Comparison of ENCODE assay signal across 1 cellular context in the genomic region with DNA sequence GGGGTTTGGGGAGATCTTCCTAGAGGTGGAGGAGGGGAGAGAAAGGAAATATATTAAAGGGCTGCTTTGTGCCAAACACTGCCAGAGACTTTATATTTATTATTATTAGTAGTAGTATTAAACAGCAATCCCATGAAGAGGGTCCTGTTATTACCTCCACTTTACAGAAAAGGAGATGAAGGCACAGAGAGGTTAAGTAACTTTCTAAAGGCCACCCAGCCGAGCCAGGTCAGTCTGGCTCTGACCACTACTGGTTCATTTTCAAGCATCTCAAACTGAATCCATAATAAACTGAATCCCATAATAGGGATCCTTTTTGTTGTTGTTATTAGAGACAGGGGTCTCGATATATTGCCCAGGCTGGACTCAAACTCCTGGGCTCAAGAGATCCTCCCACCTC.
TF ChIP-seq lines count a peak whose summit lies in the region.

No MANE protein-coding gene starts in this region.

TF ChIP-seq in HepG2, 621 proteins besides CTCF, POLR2A, EP300 and RAD21:
- TF ChIP-seq CCAR2 (optimal IDR thresholded peaks at IDR 0.05; ENCODE audit: low read depth, low read length) (no peak), KDM1A (CRISPR knock-in tag; IDR thresholded peaks at IDR 0.05) (peak; percentile 21; the same call in 1 of the 2 replicates), ZMAT3 (CRISPR knock-in tag; conservative IDR thresholded peaks at IDR 0.05) (no peak), ZFP36 (IDR thresholded peaks at IDR 0.05; ENCODE audit: borderline replicate concordance, low read depth, low read length, partially characterized antibody) (peak; percentile 41), E2F1 (CRISPR knock-in tag; IDR thresholded peaks at IDR 0.05) (0 out of 2 replicates have a peak, but pooled peaks have one; percentile 10), CREB1 (IDR thresholded peaks at IDR 0.05) (no peak), CREB1 (CRISPR knock-in tag; IDR thresholded peaks at IDR 0.05) (no peak), ZNF768 (CRISPR knock-in tag; IDR thresholded peaks at IDR 0.05) (peak; percentile 87; the same call in 1 of the 2 replicates), YEATS2 (CRISPR knock-in tag; IDR thresholded peaks at IDR 0.05; ENCODE audit: borderline replicate concordance) (peak; percentile 3; the same call in 1 of the 2 replicates)
